In the genomic region with DNA sequence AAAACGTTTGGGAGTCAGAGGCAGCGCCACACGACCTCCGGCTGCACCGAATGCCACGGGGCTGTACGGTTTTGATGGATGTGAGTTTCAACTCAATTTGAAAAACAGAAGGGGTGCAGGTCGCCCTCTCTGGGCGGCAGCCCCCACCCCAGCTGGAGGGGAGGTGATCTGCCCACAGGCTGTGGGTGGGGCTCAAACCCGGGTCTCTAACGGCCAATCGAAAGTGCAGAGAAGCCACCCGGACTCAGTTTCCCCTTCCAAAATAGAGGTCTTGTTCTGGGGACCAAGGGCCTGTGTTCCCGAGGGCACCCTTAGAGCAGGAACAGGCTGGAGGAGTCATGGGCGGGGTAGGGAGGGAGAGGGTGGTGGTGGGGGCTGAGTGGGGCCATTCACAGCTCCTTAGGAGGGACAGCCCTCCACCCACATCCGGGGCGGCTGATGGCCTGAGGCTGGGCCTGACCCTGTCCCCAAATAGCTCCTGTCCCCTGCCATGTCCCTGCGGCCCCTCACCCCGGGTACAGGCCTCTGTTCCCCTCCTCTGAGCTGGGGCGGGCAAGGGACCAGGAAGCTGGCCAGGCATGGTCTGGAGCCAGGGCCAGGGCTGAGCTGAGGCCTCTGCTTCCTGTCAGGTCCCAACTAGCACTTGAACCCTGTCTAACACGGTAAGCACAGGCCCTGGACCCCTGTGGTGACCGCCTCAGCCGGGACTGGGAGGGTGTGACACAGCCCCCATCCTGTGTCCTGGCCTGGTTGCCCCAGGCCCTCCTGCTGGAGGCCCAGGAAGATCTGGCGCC, we compare ENCODE assay signal across 13 cellular contexts. TPM values are rescaled to one million over a fixed set of nuclear protein-coding genes. Genes with fewer than 3 reads are reported as not detected.
A peak's percentile ranks its signal among the peaks of the same experiment; 100 is the strongest.
DNase-seq lines count a peak whose midpoint lies in the region; ATAC-seq and TF ChIP-seq lines count a peak whose summit lies in the region.
"Had no signal": no experiment of that assay in that cellular context is flagged by ENCODE, and none has a peak within 500 bp of the region (broad histone marks: within the 10 kb centered on the region; RNA-seq: fewer than 3 reads in every experiment).

No MANE protein-coding gene starts in this region.

- H3K4me1 Mint-ChIP-seq in activated CD4-positive, alpha-beta memory T cell treated with anti-CD3 and anti-CD28 coated beads, Interleukin-2, amount 10 ng/mL, durations not matched to agents 7 days and 5 days = no peaks in the 10 kb centered on the region
- H3K4me1 Mint-ChIP-seq: activated naive CD4-positive, alpha-beta T cell treated with anti-CD3 and anti-CD28 coated beads, Interleukin-2, amount 10 ng/mL, durations not matched to agents 7 days and 5 days had no signal

- H3K27ac ChIP-seq in esophagus squamous epithelium (peak overlapping the region in 3 of 4 donors; percentile 32 to 82 (median 73)), mucosa of rectum (ENCODE audit: low read depth in 2 of 2, low read length in 2 of 2) (peak overlapping the region; percentile 51 to 65), upper lobe of right lung (peak overlapping the region; percentile 11)

- no peaks in the 10 kb centered on the region for H3K36me3 Mint-ChIP-seq in activated CD4-positive, alpha-beta memory T cell treated with anti-CD3 and anti-CD28 coated beads, Interleukin-2, amount 10 ng/mL, durations not matched to agents 7 days and 5 days (ENCODE audit: low read depth)
- H3K36me3 Mint-ChIP-seq: activated naive CD4-positive, alpha-beta T cell treated with anti-CD3 and anti-CD28 coated beads, Interleukin-2, amount 10 ng/mL, durations not matched to agents 7 days and 5 days; CD8-positive, alpha-beta memory T cell; stimulated activated naive B cell treated with anti-CD40 and anti-IgM and Interleukin-4, amounts not matched to agents 10 μg/mL and 1 μg/mL and 100 μg/mL, for 72 hours had no signal

- H3K4me1 ChIP-seq in esophagus squamous epithelium = peaks cover 35 to 72% (median 52%) of the 10 kb centered on the region in 3 donors
- H3K4me1 ChIP-seq in mucosa of rectum (ENCODE audit: control insufficient read depth in 2 of 2, insufficient read depth in 2 of 2, low read length in 2 of 2) = peaks cover 26 to 31% of the 10 kb centered on the region in 2 donors
- peaks cover 64% of the 10 kb centered on the region for H3K4me1 ChIP-seq in upper lobe of right lung

- WGBS in esophagus squamous epithelium, 2 donors = 40 to 83% methylated on average over 2 to 12 of the region's 24 CpGs

- H3K27ac Mint-ChIP-seq in activated CD4-positive, alpha-beta memory T cell treated with anti-CD3 and anti-CD28 coated beads, Interleukin-2, amount 10 ng/mL, durations not matched to agents 7 days and 5 days = no peak overlapping the region
- H3K27ac Mint-ChIP-seq: activated naive CD4-positive, alpha-beta T cell treated with anti-CD3 and anti-CD28 coated beads, Interleukin-2, amount 10 ng/mL, durations not matched to agents 7 days and 5 days; stimulated activated naive B cell treated with anti-CD40 and anti-IgM and Interleukin-4, amounts not matched to agents 10 μg/mL and 1 μg/mL and 100 μg/mL, for 72 hours had no signal

- H3K36me3 ChIP-seq in MG63 (no peaks in the 10 kb centered on the region), esophagus squamous epithelium (no peaks in the 10 kb centered on the region), mucosa of rectum (ENCODE audit: control insufficient read depth in 2 of 2, insufficient read depth in 2 of 2, low read length in 2 of 2) (no peaks in the 10 kb centered on the region), upper lobe of right lung (no peaks in the 10 kb centered on the region)
- H3K36me3 ChIP-seq: ovary had no signal

- intact Hi-C loops in esophagus squamous epithelium (cut with DNase I) = no loop called here
- intact Hi-C loops in upper lobe of right lung (cut with DNase I) = no loop called here

- H3K9me3 Mint-ChIP-seq in activated CD4-positive, alpha-beta memory T cell treated with anti-CD3 and anti-CD28 coated beads, Interleukin-2, amount 10 ng/mL, durations not matched to agents 7 days and 5 days = peaks cover 5% of the 10 kb centered on the region
- H3K9me3 Mint-ChIP-seq: CD8-positive, alpha-beta memory T cell; stimulated activated naive B cell treated with anti-CD40 and anti-IgM and Interleukin-4, amounts not matched to agents 10 μg/mL and 1 μg/mL and 100 μg/mL, for 72 hours had no signal

- H3K27me3 ChIP-seq in MG63 (no peaks in the 10 kb centered on the region), esophagus squamous epithelium (peaks cover 0 to 25% (median 0%) of the 10 kb centered on the region in 4 donors), mucosa of rectum (ENCODE audit: control insufficient read depth in 2 of 2, insufficient read depth in 2 of 2, low read length in 2 of 2) (no peaks in the 10 kb centered on the region), upper lobe of right lung (no peaks in the 10 kb centered on the region)
- H3K27me3 ChIP-seq: ovary had no signal

- no peaks in the 10 kb centered on the region for H3K27me3 Mint-ChIP-seq in activated CD4-positive, alpha-beta memory T cell treated with anti-CD3 and anti-CD28 coated beads, Interleukin-2, amount 10 ng/mL, durations not matched to agents 7 days and 5 days

- POLR2A ChIA-PET in activated CD4-positive, alpha-beta memory T cell treated with anti-CD3 and anti-CD28 coated beads, Interleukin-2, amount 10 ng/mL, durations not matched to agents 7 days and 5 days (lab: Charles Lee) = no interaction called here

- CTCF ChIA-PET in activated CD4-positive, alpha-beta memory T cell treated with anti-CD3 and anti-CD28 coated beads, Interleukin-2, amount 10 ng/mL, durations not matched to agents 7 days and 5 days (lab: Charles Lee) = no interaction called here

- peak overlapping the region in 1 of 2 donors; percentile 14 for H3K9ac ChIP-seq in mucosa of rectum (ENCODE audit: low read depth in 1 of 2, low read length in 2 of 2)

- TF ChIP-seq CTCF in esophagus squamous epithelium (IDR thresholded peaks at IDR 0.05) (no peak), upper lobe of right lung (IDR thresholded peaks at IDR 0.05) (no peak)

- no peak for TF ChIP-seq POLR2A in esophagus squamous epithelium (IDR thresholded peaks at IDR 0.05)

- no peak overlapping the region for H3K4me3 ChIP-seq in MG63
- H3K4me3 ChIP-seq in esophagus squamous epithelium = no peak overlapping the region
- H3K4me3 ChIP-seq in mucosa of rectum (ENCODE audit: low read length in 2 of 2) = no peak overlapping the region
- no peak overlapping the region for H3K4me3 ChIP-seq in upper lobe of right lung
- H3K4me3 ChIP-seq: ovary had no signal

- ATAC-seq in upper lobe of right lung = no peak
- ATAC-seq: stimulated activated naive B cell treated with anti-CD40 and anti-IgM and Interleukin-4, amounts not matched to agents 10 μg/mL and 1 μg/mL and 100 μg/mL, for 72 hours had no signal

- H3K9me3 ChIP-seq in MG63 (no peaks in the 10 kb centered on the region), esophagus squamous epithelium (no peaks in the 10 kb centered on the region), mucosa of rectum (ENCODE audit: control insufficient read depth in 2 of 2, low read length in 2 of 2) (no peaks in the 10 kb centered on the region), upper lobe of right lung (no peaks in the 10 kb centered on the region)
- H3K9me3 ChIP-seq: ovary had no signal

- DNase-seq in MG63 (peak; percentile 38), esophagus squamous epithelium (lab: John Stamatoyannopoulos, UW) (no peak), upper lobe of right lung (no peak), DMS79 (lab: John Stamatoyannopoulos, UW) (no peak), NCI-H526 treated with DMSO at 0.1 percent for 48 hours (lab: John Stamatoyannopoulos, UW) (no peak)
- no peak for DNase-seq in activated CD4-positive, alpha-beta memory T cell treated with anti-CD3 and anti-CD28 coated beads, Interleukin-2, amount 10 ng/mL, durations not matched to agents 7 days and 5 days
- DNase-seq: activated naive CD4-positive, alpha-beta T cell treated with anti-CD3 and anti-CD28 coated beads, Interleukin-2, amount 10 ng/mL, durations not matched to agents 7 days and 5 days; CD8-positive, alpha-beta memory T cell; Kasumi-1; NCI-H2107; stimulated activated naive B cell treated with anti-CD40 and anti-IgM and Interleukin-4, amounts not matched to agents 10 μg/mL and 1 μg/mL and 100 μg/mL, for 72 hours had no signal

- no peak overlapping the region for H3K4me3 Mint-ChIP-seq in activated CD4-positive, alpha-beta memory T cell treated with anti-CD3 and anti-CD28 coated beads, Interleukin-2, amount 10 ng/mL, durations not matched to agents 7 days and 5 days
- H3K4me3 Mint-ChIP-seq: activated naive CD4-positive, alpha-beta T cell treated with anti-CD3 and anti-CD28 coated beads, Interleukin-2, amount 10 ng/mL, durations not matched to agents 7 days and 5 days; CD8-positive, alpha-beta memory T cell; stimulated activated naive B cell treated with anti-CD40 and anti-IgM and Interleukin-4, amounts not matched to agents 10 μg/mL and 1 μg/mL and 100 μg/mL, for 72 hours had no signal

RNA-seq across cellular contexts. Expression of a gene that starts 22.6 kb away (rescaled TPM):
- total RNA-seq in MG63 (2014; rRNA removed; shearing (Covaris generic); ENCODE audit: low replicate concordance) = 4.4 and 4.7 TPM in 2 replicates
- 10 to 100 TPM; 32.0 to 40.8 (median 36.2) TPM for total RNA-seq in esophagus squamous epithelium
- 114 TPM for total RNA-seq in upper lobe of right lung
- total RNA-seq in activated CD4-positive, alpha-beta memory T cell treated with anti-CD3 and anti-CD28 coated beads, Interleukin-2, amount 10 ng/mL, durations not matched to agents 7 days and 5 days = 10 to 100 TPM; 58.8 to 59.8 TPM

Comparison
In these comparisons a context has a peak if more than half of its experiments do, and no peak if none do; other contexts are left out.
1. H3K27ac ChIP-seq: peak in every context shown above with its lines; median percentile 73 in esophagus squamous epithelium; 58 in mucosa of rectum; 11 in upper lobe of right lung.